ENCODE assay signal across 27 cellular contexts in the genomic region with DNA sequence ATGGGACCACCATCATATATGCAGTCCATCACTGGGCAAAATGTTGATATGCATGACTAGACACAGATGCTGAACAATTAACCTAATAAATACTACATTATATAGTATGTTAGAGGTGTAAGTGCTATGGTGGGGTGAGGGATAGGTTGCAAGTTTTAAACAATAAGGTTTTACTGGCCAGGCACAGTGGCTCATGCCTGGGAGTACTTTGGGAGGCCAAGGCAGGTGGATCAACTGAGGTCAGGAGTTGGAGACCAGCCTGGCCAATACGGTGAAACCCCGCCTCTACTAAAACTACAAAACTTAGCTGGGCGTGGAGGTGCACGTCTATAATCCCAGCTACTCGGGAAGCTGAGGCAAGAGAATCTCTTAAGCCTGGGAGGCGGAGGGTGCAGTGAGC. TPM values are rescaled to one million over a fixed set of nuclear protein-coding genes. Genes with fewer than 3 reads are reported as not detected.
DNase-seq lines count a peak whose midpoint lies in the region; ATAC-seq, FAIRE-seq and TF ChIP-seq lines count a peak whose summit lies in the region.
"Had no signal": no experiment of that assay in that cellular context is flagged by ENCODE, and none has a peak within 500 bp of the region (broad histone marks: within the 10 kb centered on the region; RNA-seq: fewer than 3 reads in every experiment).

No MANE protein-coding gene starts in this region.

- TF ChIP-seq CTCF in kidney (IDR thresholded peaks at IDR 0.05; ENCODE audit: borderline replicate concordance, extremely low read depth, insufficient read depth) = no peak

- no peaks in the 10 kb centered on the region for H3K27me3 Mint-ChIP-seq in central memory CD8-positive, alpha-beta T cell
- H3K27me3 Mint-ChIP-seq: CD4-positive, alpha-beta T cell; CD8-positive, alpha-beta memory T cell had no signal

- no peaks in the 10 kb centered on the region for H3K4me1 Mint-ChIP-seq in central memory CD8-positive, alpha-beta T cell
- H3K4me1 Mint-ChIP-seq: CD14-positive monocyte; CD8-positive, alpha-beta memory T cell had no signal

- peaks cover 51% of the 10 kb centered on the region for H3K36me3 Mint-ChIP-seq in central memory CD8-positive, alpha-beta T cell (ENCODE audit: insufficient read depth)

- H3K27ac Mint-ChIP-seq in central memory CD8-positive, alpha-beta T cell (ENCODE audit: low read depth) = peak overlapping the region; percentile 5
- H3K27ac Mint-ChIP-seq: CD4-positive, alpha-beta T cell had no signal

- peaks cover 22 to 64% of the 10 kb centered on the region in 2 donors for H3K36me3 ChIP-seq in kidney (ENCODE audit: control insufficient read depth in 1 of 2, insufficient read depth in 2 of 2, low read length in 2 of 2)

- no peaks in the 10 kb centered on the region for H3K4me1 ChIP-seq in kidney (ENCODE audit: control insufficient read depth in 1 of 2, insufficient read depth in 1 of 2, low read depth in 1 of 2, low read length in 2 of 2)
- H3K4me1 ChIP-seq: A549; BE2C; BLaER1 treated with 17β-estradiol and CSF1 and Interleukin-3, amounts not matched to agents 10 nM and 100 nM had no signal

- intact Hi-C loops in kidney (cut with DNase I) = no loop called here

- no peaks in the 10 kb centered on the region for H3K9me3 Mint-ChIP-seq in central memory CD8-positive, alpha-beta T cell
- H3K9me3 Mint-ChIP-seq: CD14-positive monocyte; CD4-positive, alpha-beta T cell; CD8-positive, alpha-beta memory T cell had no signal

- no peaks in the 10 kb centered on the region for H3K9me3 ChIP-seq in kidney (ENCODE audit: control insufficient read depth in 1 of 2, low read length in 2 of 2)
- H3K9me3 ChIP-seq: A549; BE2C; BLaER1 treated with 17β-estradiol and CSF1 and Interleukin-3, amounts not matched to agents 10 nM and 100 nM had no signal

- no peak overlapping the region for H3K9ac ChIP-seq in kidney (ENCODE audit: low read length in 2 of 2)
- H3K9ac ChIP-seq: BLaER1 treated with 17β-estradiol and CSF1 and Interleukin-3, amounts not matched to agents 10 nM and 100 nM; GM23248 had no signal

- DNase-seq in central memory CD8-positive, alpha-beta T cell (ENCODE audit: low spot score in 2 of 2) = no peak
- peak; percentile 16 for DNase-seq in kidney
- peak; percentile 68 for DNase-seq in mesenteric fat pad (ENCODE audit: low spot score)
- no peak for DNase-seq in GM03348 (ENCODE audit: low spot score)
- no peak for DNase-seq in DMS153 treated with DMSO at 0.1 percent for 48 hours (lab: John Stamatoyannopoulos, UW; ENCODE audit: unreplicated experiment)
- DNase-seq: 8988T; ACHN; AML-193; BE2C; CD4-positive, alpha-beta T cell; CD8-positive, alpha-beta memory T cell; DMS 273 treated with DMSO at 0.1 percent for 48 hours; DMS53; DMS79 treated with DMSO at 0.1 percent for 48 hours; GF-D8; GM23248; H7; HCEC 1CT had no signal

- no peak overlapping the region for H3K4me3 Mint-ChIP-seq in central memory CD8-positive, alpha-beta T cell
- H3K4me3 Mint-ChIP-seq: CD14-positive monocyte; CD4-positive, alpha-beta T cell; CD8-positive, alpha-beta memory T cell had no signal

- FAIRE-seq in kidney (lab: Jason Lieb, UNC) = no peak
- FAIRE-seq: A549, D721Med, GM12892, H1 had no signal

- H3K4me3 ChIP-seq in kidney (ENCODE audit: low read length in 2 of 2) = no peak overlapping the region
- H3K4me3 ChIP-seq: A549; BLaER1 treated with 17β-estradiol and CSF1 and Interleukin-3, amounts not matched to agents 10 nM and 100 nM; GM23248 had no signal

- H3K27ac ChIP-seq in kidney (ENCODE audit: low read depth in 2 of 2, low read length in 2 of 2) = no peak overlapping the region
- H3K27ac ChIP-seq: A549; BLaER1 treated with 17β-estradiol and CSF1 and Interleukin-3, amounts not matched to agents 10 nM and 100 nM; GM23248 had no signal

- ATAC-seq in central memory CD8-positive, alpha-beta T cell (replicated peaks; ENCODE audit: extremely low read depth, poor library complexity, severe bottlenecking) = no peak
- no peak for ATAC-seq in GM21576 (IDR thresholded peaks at IDR 0.05; ENCODE audit: unreplicated experiment)
- ATAC-seq: A549 had no signal

RNA-seq across cellular contexts. Expression of gene F2, which starts 28.1 kb away (rescaled TPM):
- total RNA-seq in kidney = not detected
- not detected for polyA plus RNA-seq in kidney (ENCODE audit: insufficient read depth, low read depth, low replicate concordance)
- not detected for total RNA-seq in mesenteric fat pad
- total RNA-seq: CD4-positive, alpha-beta T cell; CD8-positive, alpha-beta memory T cell; Daoy; G401; GM23248; H1; H7 had no signal
- polyA plus RNA-seq: CD14-positive monocyte; CD8-positive, alpha-beta memory T cell; GM23248 had no signal

RNA-seq across cellular contexts. Expression of gene ZNF408, which starts 46.3 kb away (rescaled TPM):
- total RNA-seq in kidney = 9.7 TPM
- 7.8 TPM for polyA plus RNA-seq in kidney (ENCODE audit: insufficient read depth, low read depth, low replicate concordance)
- 5.8 TPM for total RNA-seq in mesenteric fat pad

RNA-seq across cellular contexts. Expression of gene ARHGAP1, which starts 46.7 kb away (rescaled TPM):
- total RNA-seq in kidney (137 TPM), mesenteric fat pad (103 TPM)
- 35.5 TPM for polyA plus RNA-seq in kidney (ENCODE audit: insufficient read depth, low read depth, low replicate concordance)

Comparison
In these comparisons a context has a peak if more than half of its experiments do, and no peak if none do; other contexts are left out.
1. DNase-seq: peak in kidney (single experiment) and mesenteric fat pad (single experiment); none in central memory CD8-positive, alpha-beta T cell (0 of 2), GM03348 (single experiment) and DMS153 treated with DMSO at 0.1 percent for 48 hours (single experiment).